20 cellular contexts compared by ENCODE assay signal in the genomic region with DNA sequence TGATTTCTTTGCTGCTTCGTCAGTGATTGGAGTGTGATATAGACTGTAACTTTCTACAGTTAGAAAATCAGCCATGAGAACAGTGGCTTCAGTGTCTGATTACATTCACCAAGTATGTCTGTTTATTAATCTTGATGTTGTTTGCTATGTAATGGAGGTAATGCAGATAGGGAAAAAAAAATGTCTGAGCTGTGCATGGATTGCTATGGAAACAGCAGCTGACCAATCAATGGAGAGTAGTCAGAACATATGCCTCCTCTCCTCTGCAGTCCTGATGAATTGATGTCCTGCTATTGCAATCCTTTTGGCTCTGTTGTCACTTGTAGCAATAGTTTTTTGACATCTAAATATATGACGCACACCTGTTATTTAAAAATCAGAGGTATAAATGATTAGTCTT.
DNase-seq lines count a peak whose midpoint lies in the region; ATAC-seq and TF ChIP-seq lines count a peak whose summit lies in the region.
"Had no signal": no experiment of that assay in that cellular context is flagged by ENCODE, and none has a peak within 500 bp of the region (broad histone marks: within the 10 kb centered on the region; RNA-seq: fewer than 3 reads in every experiment).

No MANE protein-coding gene starts in this region.

- H3K4me3 ChIP-seq in BE2C (ENCODE audit: low read depth, low read length): peak overlapping the region; percentile 9; the same call in 1 of the 2 replicates
- H3K4me3 ChIP-seq in SK-N-SH (ENCODE audit: low read depth in 2 of 2, low read length in 1 of 2): no peak overlapping the region; a peak in 1 of 4 replicates
- H3K4me3 ChIP-seq in mesenchymal stem cell (ENCODE audit: insufficient read depth in 1 of 2, low read depth in 1 of 2, low read length in 2 of 2): no peak overlapping the region
- H3K4me3 ChIP-seq in thyroid gland (replicated peaks in 1 of 3): no peak overlapping the region
- H3K4me3 ChIP-seq: HAP-1, SJCRH30 had no signal

- no peaks in the 10 kb centered on the region for H3K79me2 ChIP-seq in SK-N-SH (ENCODE audit: insufficient read depth)

- H3K36me3 ChIP-seq in BE2C (no peaks in the 10 kb centered on the region), SK-N-SH (replicated peaks in 1 of 2; ENCODE audit: control insufficient read depth in 1 of 2, insufficient read depth in 2 of 2, low read length in 1 of 2) (no peaks in the 10 kb centered on the region), mesenchymal stem cell (ENCODE audit: control insufficient read depth in 1 of 2, insufficient read depth in 2 of 2, low read depth in 1 of 2, low read length in 2 of 2) (no peaks in the 10 kb centered on the region), thyroid gland (no peaks in the 10 kb centered on the region)
- H3K36me3 ChIP-seq: HAP-1, SJCRH30 had no signal

- no peak overlapping the region for H3K14ac ChIP-seq in mesenchymal stem cell (ENCODE audit: low read length in 2 of 2)

- no peak for TF ChIP-seq RAD21 in SK-N-SH (IDR thresholded peaks at IDR 0.05; ENCODE audit: low read length)

- H3K9ac ChIP-seq in SK-N-SH (no peak overlapping the region), mesenchymal stem cell (ENCODE audit: low read length) (peak overlapping the region; percentile 30)

- H3K9me3 Mint-ChIP-seq in MCF 10A (ENCODE audit: unreplicated experiment): no peaks in the 10 kb centered on the region

- H3K9me3 ChIP-seq in BE2C (no peaks in the 10 kb centered on the region), SK-N-SH (no peaks in the 10 kb centered on the region), mesenchymal stem cell (ENCODE audit: control insufficient read depth, low read length) (no peaks in the 10 kb centered on the region), thyroid gland (no peaks in the 10 kb centered on the region)
- H3K9me3 ChIP-seq: HAP-1, SJCRH30 had no signal

- no peak overlapping the region for H3K4me3 Mint-ChIP-seq in MCF 10A (ENCODE audit: unreplicated experiment)

- H3K27ac ChIP-seq in SK-N-SH (ENCODE audit: low read depth in 2 of 2, low read length in 1 of 2): peak overlapping the region; percentile 92 to 95
- no peak overlapping the region for H3K27ac ChIP-seq in mesenchymal stem cell (ENCODE audit: low read length, poor library complexity, severe bottlenecking)
- H3K27ac ChIP-seq in thyroid gland: no peak overlapping the region
- H3K27ac ChIP-seq: C4-2B, SJCRH30 had no signal

- CTCF ChIA-PET in SK-N-SH (lab: Yijun Ruan, JAX): interaction anchor here (1.4 to 2.0 kb wide), 3 partner anchors 9 to 333 kb away, joined by 4 to 12 read pairs (median 5); no protein-coding TSS in a partner anchor
- CTCF ChIA-PET in MCF 10A (lab: Yijun Ruan, JAX): interaction anchor here (0.6 to 0.7 kb wide), 2 partner anchors 333 to 1054 kb away, joined by 3 to 4 read pairs; no protein-coding TSS in a partner anchor

- no peak overlapping the region for H2AK5ac ChIP-seq in mesenchymal stem cell (ENCODE audit: low read length, severe bottlenecking)

- no peak overlapping the region for H2BK120ac ChIP-seq in mesenchymal stem cell (ENCODE audit: low read depth, low read length)

- H2BK5ac ChIP-seq in mesenchymal stem cell (ENCODE audit: low read depth, low read length, poor library complexity, severe bottlenecking): no peak overlapping the region

- H3K18ac ChIP-seq in mesenchymal stem cell (ENCODE audit: low read depth in 1 of 2, low read length in 2 of 2): no peak overlapping the region

- no peaks in the 10 kb centered on the region for H3K36me3 Mint-ChIP-seq in MCF 10A (ENCODE audit: insufficient read depth, unreplicated experiment)

- H3K27me3 Mint-ChIP-seq in MCF 10A (ENCODE audit: insufficient read depth, unreplicated experiment): peaks cover 24% of the 10 kb centered on the region

- no peak overlapping the region for H4K8ac ChIP-seq in mesenchymal stem cell (ENCODE audit: low read length)

- BruUV-seq in MCF 10A (replicated peaks; lab: Mats Ljungman, UMichigan): no TSS peak

- H3K4me1 ChIP-seq in BE2C (peaks cover 35% of the 10 kb centered on the region), SK-N-SH (ENCODE audit: control insufficient read depth in 1 of 2, insufficient read depth in 2 of 2, low read depth in 1 of 2, low read length in 1 of 2) (peaks cover 8 to 36% of the 10 kb centered on the region in 2 experiments; a peak in 2 of 4 replicates), mesenchymal stem cell (ENCODE audit: control insufficient read depth, insufficient read depth, low read depth, low read length) (no peaks in the 10 kb centered on the region), thyroid gland (no peaks in the 10 kb centered on the region)
- H3K4me1 ChIP-seq: HAP-1, SJCRH30 had no signal

- 74% methylated on average over 2 of the region's 2 CpGs for WGBS in SK-N-SH (ENCODE audit: low lambda C conversion rate)
- 100% methylated on average over 2 of the region's 2 CpGs for WGBS in mesenchymal stem cell
- WGBS in thyroid gland, 2 donors: 86 to 94% methylated on average over 2 of the region's 2 CpGs

- H3K4me1 Mint-ChIP-seq in MCF 10A (ENCODE audit: insufficient read depth, unreplicated experiment): no peaks in the 10 kb centered on the region

- no peak overlapping the region for H2BK15ac ChIP-seq in mesenchymal stem cell (ENCODE audit: low read depth, poor library complexity, severe bottlenecking)

- no peaks in the 10 kb centered on the region for H3K9me2 ChIP-seq in SK-N-SH

- ATAC-seq in GM18867 (IDR thresholded peaks at IDR 0.05; ENCODE audit: unreplicated experiment): no peak

- H3F3A ChIP-seq in SK-N-SH (replicated peaks; ENCODE audit: insufficient read depth): peaks cover 11% of the 10 kb centered on the region

- no peak overlapping the region for H3K23ac ChIP-seq in mesenchymal stem cell (ENCODE audit: low read length in 2 of 2)

- POLR2A ChIA-PET in SK-N-SH (lab: Yijun Ruan, JAX) (no interaction called here), MCF 10A (lab: Yijun Ruan, JAX) (no interaction called here)

- no peak for TF ChIP-seq POLR2A in thyroid gland (IDR thresholded peaks at IDR 0.05)

- H3K4ac ChIP-seq in mesenchymal stem cell (ENCODE audit: low read depth in 1 of 2, low read length in 2 of 2): no peak overlapping the region

- intact Hi-C loops in thyroid gland (cut with DNase I): no loop called here
- intact Hi-C loops in MCF 10A (cut with micrococcal nuclease): no loop called here

- H3K27me3 ChIP-seq in BE2C (no peaks in the 10 kb centered on the region), SK-N-SH (ENCODE audit: insufficient read depth) (no peaks in the 10 kb centered on the region), mesenchymal stem cell (ENCODE audit: control insufficient read depth in 1 of 2, insufficient read depth in 1 of 2, low read length in 2 of 2) (peaks cover 0 to 5% of the 10 kb centered on the region in 2 experiments), thyroid gland (no peaks in the 10 kb centered on the region)
- H3K27me3 ChIP-seq: SJCRH30 had no signal

- peak in 1 of 2 experiments; percentile 53; a peak in 1 of 4 replicates for TF ChIP-seq EP300 in SK-N-SH (IDR thresholded peaks at IDR 0.05; ENCODE audit: borderline replicate concordance in 1 of 2, low read depth in 1 of 2, low read length in 1 of 2)

- no peaks in the 10 kb centered on the region for H3K79me1 ChIP-seq in mesenchymal stem cell (replicated peaks; ENCODE audit: low read length, poor library complexity, severe bottlenecking)

- H4K20me1 ChIP-seq in SK-N-SH (ENCODE audit: insufficient read depth): no peaks in the 10 kb centered on the region

- peak overlapping the region; percentile 23; the same call in 1 of the 2 replicates for H3K4me2 ChIP-seq in SK-N-SH
- no peak overlapping the region for H3K4me2 ChIP-seq in mesenchymal stem cell (ENCODE audit: low read length, poor library complexity, severe bottlenecking)

- H2AFZ ChIP-seq in SK-N-SH (ENCODE audit: low read depth) (no peak overlapping the region), mesenchymal stem cell (ENCODE audit: low read depth, low read length) (no peak overlapping the region)

- peak; percentile 3 for DNase-seq in NCI-H1105 (lab: John Stamatoyannopoulos, UW)
- DNase-seq in NCI-H1105 treated with DMSO at 0.1 percent for 48 hours (lab: John Stamatoyannopoulos, UW): no peak
- peak; percentile 57 for DNase-seq in BE2C
- peak; percentile 42 for DNase-seq in SK-N-SH
- DNase-seq in mesenchymal stem cell: no peak
- no peak for DNase-seq in thyroid gland
- DNase-seq in MCF 10A (ENCODE audit: unreplicated experiment): no peak
- DNase-seq: AML-193, DMS79 treated with DMSO at 0.1 percent for 48 hours, KG1, NCI-H1092 treated with DMSO at 0.1 percent for 48 hours, NCI-H2029 treated with DMSO at 0.1 percent for 48 hours, NCI-H226, NCI-H510A treated with DMSO at 0.1 percent for 48 hours, OCI-M1, SJCRH30, SW 1271 had no signal

- no peak overlapping the region for H3K27ac Mint-ChIP-seq in MCF 10A (ENCODE audit: low read depth, unreplicated experiment)

- no peak overlapping the region for H2BK12ac ChIP-seq in mesenchymal stem cell (ENCODE audit: low read length in 2 of 2)

- H4K91ac ChIP-seq in mesenchymal stem cell (ENCODE audit: low read length): no peak overlapping the region

- TF ChIP-seq CTCF in BE2C (IDR thresholded peaks at IDR 0.05; ENCODE audit: low read depth, low read length) (no peak), SK-N-SH (IDR thresholded peaks at IDR 0.05) (no peak), thyroid gland (IDR thresholded peaks at IDR 0.05) (no peak), MCF 10A (IDR thresholded peaks at IDR 0.05; ENCODE audit: unreplicated experiment) (no peak)

TF ChIP-seq in SK-N-SH, 30 proteins besides CTCF, POLR2A, EP300 and RAD21:
- TF ChIP-seq GATA2 (CRISPR knock-in tag; IDR thresholded peaks at IDR 0.05) (peak; percentile 52; the same call in 1 of the 2 replicates), NRF1 (IDR thresholded peaks at IDR 0.05; ENCODE audit: low read depth, low read length) (no peak), MXI1 (IDR thresholded peaks at IDR 0.05; ENCODE audit: low read depth, low read length) (peak; percentile 59; the same call in 1 of the 2 replicates), RFX5 (IDR thresholded peaks at IDR 0.05; ENCODE audit: low read length) (peak; percentile 50; the same call in 1 of the 2 replicates)

Comparison
In these comparisons a context has a peak if more than half of its experiments do, and no peak if none do; other contexts are left out.
1. DNase-seq: peak in NCI-H1105 (single experiment), BE2C (single experiment) and SK-N-SH (single experiment); none in NCI-H1105 treated with DMSO at 0.1 percent for 48 hours (single experiment), mesenchymal stem cell (single experiment), thyroid gland (0 of 2) and MCF 10A (single experiment).
2. H3K27ac ChIP-seq: peak in SK-N-SH (2 of 2); none in mesenchymal stem cell (single experiment) and thyroid gland (0 of 3).